ENCODE assay signal across 8 cellular contexts in the genomic region with DNA sequence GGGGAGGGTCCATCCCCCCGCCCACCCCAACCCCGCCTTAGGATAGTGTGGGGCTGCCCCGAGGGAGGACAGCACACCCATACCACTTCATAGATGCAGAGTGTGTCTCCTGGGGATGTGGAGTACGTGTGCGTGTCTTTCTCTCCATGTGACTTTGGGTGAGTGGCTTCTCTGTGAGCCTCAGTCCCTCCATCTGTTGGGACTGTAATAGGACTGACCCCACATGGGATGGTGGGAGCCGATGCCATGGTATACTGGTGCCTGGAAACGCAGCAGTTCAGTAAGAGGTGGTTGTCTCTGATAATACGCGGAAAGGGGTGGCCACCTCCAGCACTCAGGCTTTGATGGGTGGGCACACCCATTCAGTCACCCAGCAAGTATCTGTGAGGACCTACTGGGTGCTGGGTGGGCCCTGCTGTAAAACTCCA. TPM values are rescaled to one million over a fixed set of nuclear protein-coding genes. Genes with fewer than 3 reads are reported as not detected.
DNase-seq lines count a peak whose midpoint lies in the region; ATAC-seq and TF ChIP-seq lines count a peak whose summit lies in the region.

No MANE protein-coding gene starts in this region.

- no peak for TF ChIP-seq CTCF in endodermal cell (conservative IDR thresholded peaks at IDR 0.05)
- no peak for TF ChIP-seq CTCF in osteocyte (IDR thresholded peaks at IDR 0.05)
- TF ChIP-seq CTCF in omental fat pad (IDR thresholded peaks at IDR 0.05), result no peak

- ATAC-seq in HG02840 (IDR thresholded peaks at IDR 0.05; ENCODE audit: low FRiP score, unreplicated experiment) (no peak), omental fat pad (ENCODE audit: low FRiP score) (no peak)

- DNase-seq in OCI-M1 (lab: John Stamatoyannopoulos, UW), result peak; percentile 59
- DNase-seq in endodermal cell, result no peak
- no peak for DNase-seq in osteocyte (ENCODE audit: extremely low spot score, unreplicated experiment)
- no peak for DNase-seq in SKM-1 (lab: John Stamatoyannopoulos, UW; ENCODE audit: unreplicated experiment)
- no peak for DNase-seq in stimulated activated CD4-positive, alpha-beta T cell treated with anti-CD3 and anti-CD28 coated beads, Interleukin-4, amount 100 ng/mL, for 4 hours
- no peak for DNase-seq in omental fat pad (ENCODE audit: low spot score)

- no peak overlapping the region for H3K9ac ChIP-seq in endodermal cell (ENCODE audit: extremely low read depth, low read length, poor library complexity, severe bottlenecking)

- no peaks in the 10 kb centered on the region for H3K27me3 ChIP-seq in endodermal cell (ENCODE audit: control insufficient read depth, insufficient read depth, low read length, poor library complexity, severe bottlenecking)

- H3K27ac Mint-ChIP-seq in endodermal cell, result peak overlapping the region; percentile 58
- peak overlapping the region; percentile 93 for H3K27ac Mint-ChIP-seq in osteocyte (ENCODE audit: unreplicated experiment)

- H3K27me3 Mint-ChIP-seq in endodermal cell (ENCODE audit: insufficient read depth) (no peaks in the 10 kb centered on the region), osteocyte (ENCODE audit: unreplicated experiment) (no peaks in the 10 kb centered on the region)

- H3K36me3 ChIP-seq in endodermal cell (ENCODE audit: control insufficient read depth, insufficient read depth, low read length), result peaks cover 14% of the 10 kb centered on the region

- 71 to 86% methylated on average over 5 to 7 of the region's 9 CpGs for WGBS in endodermal cell (ENCODE audit: insufficient coverage in 1 of 2, insufficient read length in 1 of 2), 2 experiments

- H3K4me3 Mint-ChIP-seq in endodermal cell, result peak overlapping the region; percentile 94
- H3K4me3 Mint-ChIP-seq in osteocyte (ENCODE audit: unreplicated experiment), result peak overlapping the region; percentile 93

- H3K9me3 Mint-ChIP-seq in endodermal cell (no peaks in the 10 kb centered on the region), osteocyte (ENCODE audit: unreplicated experiment) (no peaks in the 10 kb centered on the region)

- H3K4me3 ChIP-seq in GM08714 (ENCODE audit: low read length) (peak overlapping the region; percentile 81), endodermal cell (ENCODE audit: low read length) (peak overlapping the region; percentile 73)

- H3K4me1 Mint-ChIP-seq in endodermal cell (peaks cover 13% of the 10 kb centered on the region), osteocyte (ENCODE audit: unreplicated experiment) (peaks cover 30% of the 10 kb centered on the region)

- H3K4me1 ChIP-seq in endodermal cell (ENCODE audit: control insufficient read depth, insufficient read depth, low read length), result no peaks in the 10 kb centered on the region

- peaks cover 24% of the 10 kb centered on the region for H3K36me3 Mint-ChIP-seq in endodermal cell (ENCODE audit: low read depth)
- H3K36me3 Mint-ChIP-seq in osteocyte (ENCODE audit: unreplicated experiment), result peaks cover 14% of the 10 kb centered on the region

- no peaks in the 10 kb centered on the region for H3K9me3 ChIP-seq in endodermal cell (ENCODE audit: control insufficient read depth, low read length)

- H3K27ac ChIP-seq in endodermal cell (ENCODE audit: low read depth, low read length), result no peak overlapping the region

RNA-seq across cellular contexts. Expression of a gene that starts 0.8 kb away (rescaled TPM):
- total RNA-seq in endodermal cell, result 10 to 100 TPM; 80.5 to 90.8 TPM
- polyA plus RNA-seq in endodermal cell (2013, experiment 1 of 2), result 29.2 TPM
- 30.6 TPM for polyA plus RNA-seq in endodermal cell (2013, experiment 2 of 2)
- total RNA-seq in osteocyte, result 41.9 and 43.9 TPM in 2 replicates
- total RNA-seq in omental fat pad, result 10 to 100 TPM; 11.8 to 41.3 (median 19.5) TPM

RNA-seq across cellular contexts. Expression of a gene that starts 28.1 kb away (rescaled TPM):
- 10 to 100 TPM; 19.8 to 33.7 TPM for total RNA-seq in endodermal cell
- polyA plus RNA-seq in endodermal cell (2013, experiment 1 of 2), result 28.9 TPM
- polyA plus RNA-seq in endodermal cell (2013, experiment 2 of 2), result 25.7 TPM
- 34.0 and 37.7 TPM in 2 replicates for total RNA-seq in osteocyte
- 10 to 100 TPM in 3 of 4 donors, 1 to 10 TPM in 1; 9.2 to 20.5 (median 13.9) TPM for total RNA-seq in omental fat pad

RNA-seq across cellular contexts. Expression of a gene that starts 28.5 kb away (rescaled TPM):
- total RNA-seq in endodermal cell (100 to 1,000 TPM; 142 to 155 TPM), osteocyte (87.1 and 93.5 TPM in 2 replicates), omental fat pad (10 to 100 TPM; 33.6 to 92.3 (median 64.7) TPM)
- polyA plus RNA-seq in endodermal cell (2013, experiment 1 of 2), result 94.4 TPM
- 83.3 TPM for polyA plus RNA-seq in endodermal cell (2013, experiment 2 of 2)

RNA-seq across cellular contexts. Expression of a gene that starts 56.7 kb away (rescaled TPM):
- under 1 TPM; 0.15 to 0.70 TPM for total RNA-seq in endodermal cell
- 11.3 TPM for polyA plus RNA-seq in endodermal cell (2013, experiment 1 of 2)
- polyA plus RNA-seq in endodermal cell (2013, experiment 2 of 2), result 10.6 TPM
- total RNA-seq in osteocyte, result 11.2 and 11.5 TPM in 2 replicates
- total RNA-seq in omental fat pad, result under 1 TPM; 0.31 to 0.79 (median 0.52) TPM
